In genomic region chr14:33848706-33849454, GRCh38 we compare ENCODE assay signal across 9 cellular contexts.
DNase-seq lines count a peak whose midpoint lies in the region; ATAC-seq and TF ChIP-seq lines count a peak whose summit lies in the region.
"Had no signal": no experiment of that assay in that cellular context is flagged by ENCODE, and none has a peak within 500 bp of the region (broad histone marks: within the 10 kb centered on the region; RNA-seq: fewer than 3 reads in every experiment).

No MANE protein-coding gene starts in this region.

- no peaks in the 10 kb centered on the region for H3K9me3 Mint-ChIP-seq in activated CD4-positive, alpha-beta memory T cell treated with anti-CD3 and anti-CD28 coated beads for 36 hours
- no peaks in the 10 kb centered on the region for H3K9me3 Mint-ChIP-seq in stimulated activated effector memory CD8-positive, alpha-beta T cell treated with anti-CD3 and anti-CD28 coated beads, Interleukin-12 subunit alpha, Interleukin-12 subunit beta, amount 100 ng/mL, for 72 hours
- H3K9me3 Mint-ChIP-seq: activated naive CD8-positive, alpha-beta T cell treated with anti-CD3 and anti-CD28 coated beads, Interleukin-2, amount 10 ng/mL, durations not matched to agents 7 days and 5 days had no signal

- TF ChIP-seq CTCF in left ventricle myocardium inferior (IDR thresholded peaks at IDR 0.05; ENCODE audit: borderline replicate concordance): peak; percentile 84

- H3K4me1 Mint-ChIP-seq in activated CD4-positive, alpha-beta memory T cell treated with anti-CD3 and anti-CD28 coated beads for 36 hours (ENCODE audit: low read depth): no peaks in the 10 kb centered on the region
- no peaks in the 10 kb centered on the region for H3K4me1 Mint-ChIP-seq in stimulated activated effector memory CD8-positive, alpha-beta T cell treated with anti-CD3 and anti-CD28 coated beads, Interleukin-12 subunit alpha, Interleukin-12 subunit beta, amount 100 ng/mL, for 72 hours
- H3K4me1 Mint-ChIP-seq: activated naive CD8-positive, alpha-beta T cell treated with anti-CD3 and anti-CD28 coated beads, Interleukin-2, amount 10 ng/mL, durations not matched to agents 7 days and 5 days had no signal

- DNase-seq in stimulated activated CD4-positive, alpha-beta T cell treated with anti-CD3 and anti-CD28 coated beads, Interleukin-15, amount 100 ng/mL, for 48 hours (ENCODE audit: low read depth in 2 of 2): peak; percentile 4 to 19
- no peak for DNase-seq in stimulated activated CD4-positive, alpha-beta T cell treated with anti-CD3 and anti-CD28 coated beads, Interleukin-12 subunit alpha, Interleukin-12 subunit beta, amount 100 ng/mL, for 4 hours
- peak; percentile 98 for DNase-seq in NCI-H2029 treated with DMSO at 0.1 percent for 48 hours (lab: John Stamatoyannopoulos, UW)
- peak; percentile 29 for DNase-seq in activated CD4-positive, alpha-beta memory T cell treated with anti-CD3 and anti-CD28 coated beads for 36 hours
- DNase-seq in left ventricle myocardium inferior: peak; percentile 46
- DNase-seq in retina: peak; percentile 80
- DNase-seq in stimulated activated effector memory CD8-positive, alpha-beta T cell treated with anti-CD3 and anti-CD28 coated beads, Interleukin-12 subunit alpha, Interleukin-12 subunit beta, amount 100 ng/mL, for 72 hours (ENCODE audit: low spot score in 2 of 2): no peak
- DNase-seq in GM19238 (ENCODE audit: insufficient read length, low spot score): no peak
- DNase-seq: activated naive CD8-positive, alpha-beta T cell treated with anti-CD3 and anti-CD28 coated beads, Interleukin-2, amount 10 ng/mL, durations not matched to agents 7 days and 5 days had no signal

- H3K4me3 ChIP-seq in left ventricle myocardium inferior: no peak overlapping the region

- no peaks in the 10 kb centered on the region for H3K36me3 Mint-ChIP-seq in activated CD4-positive, alpha-beta memory T cell treated with anti-CD3 and anti-CD28 coated beads for 36 hours
- no peaks in the 10 kb centered on the region for H3K36me3 Mint-ChIP-seq in stimulated activated effector memory CD8-positive, alpha-beta T cell treated with anti-CD3 and anti-CD28 coated beads, Interleukin-12 subunit alpha, Interleukin-12 subunit beta, amount 100 ng/mL, for 72 hours
- H3K36me3 Mint-ChIP-seq: activated naive CD8-positive, alpha-beta T cell treated with anti-CD3 and anti-CD28 coated beads, Interleukin-2, amount 10 ng/mL, durations not matched to agents 7 days and 5 days had no signal

- CTCF ChIA-PET in activated CD4-positive, alpha-beta memory T cell treated with anti-CD3 and anti-CD28 coated beads for 36 hours (lab: Charles Lee): interaction anchor here (0.5 to 3.6 kb wide), 14 partner anchors 8 to 477 kb away, joined by 3 to 32 read pairs (median 3); no protein-coding TSS in a partner anchor

- no peak overlapping the region for H3K27ac Mint-ChIP-seq in activated CD4-positive, alpha-beta memory T cell treated with anti-CD3 and anti-CD28 coated beads for 36 hours
- no peak overlapping the region for H3K27ac Mint-ChIP-seq in stimulated activated effector memory CD8-positive, alpha-beta T cell treated with anti-CD3 and anti-CD28 coated beads, Interleukin-12 subunit alpha, Interleukin-12 subunit beta, amount 100 ng/mL, for 72 hours
- H3K27ac Mint-ChIP-seq: activated naive CD8-positive, alpha-beta T cell treated with anti-CD3 and anti-CD28 coated beads, Interleukin-2, amount 10 ng/mL, durations not matched to agents 7 days and 5 days had no signal

- intact Hi-C loops in activated CD4-positive, alpha-beta memory T cell treated with anti-CD3 and anti-CD28 coated beads for 36 hours (cut with micrococcal nuclease): no loop called here
- intact Hi-C loops in left ventricle myocardium inferior (cut with micrococcal nuclease): no loop called here

- H3K4me1 ChIP-seq in left ventricle myocardium inferior: peaks cover 18% of the 10 kb centered on the region

- no peak overlapping the region for H3K4me3 Mint-ChIP-seq in activated CD4-positive, alpha-beta memory T cell treated with anti-CD3 and anti-CD28 coated beads for 36 hours
- no peak overlapping the region for H3K4me3 Mint-ChIP-seq in stimulated activated effector memory CD8-positive, alpha-beta T cell treated with anti-CD3 and anti-CD28 coated beads, Interleukin-12 subunit alpha, Interleukin-12 subunit beta, amount 100 ng/mL, for 72 hours
- H3K4me3 Mint-ChIP-seq: activated naive CD8-positive, alpha-beta T cell treated with anti-CD3 and anti-CD28 coated beads, Interleukin-2, amount 10 ng/mL, durations not matched to agents 7 days and 5 days had no signal

- no peak for ATAC-seq in stimulated activated effector memory CD8-positive, alpha-beta T cell treated with anti-CD3 and anti-CD28 coated beads, Interleukin-12 subunit alpha, Interleukin-12 subunit beta, amount 100 ng/mL, for 72 hours

- H3K27me3 ChIP-seq in left ventricle myocardium inferior (ENCODE audit: low read depth): no peaks in the 10 kb centered on the region

- no peaks in the 10 kb centered on the region for H3K9me3 ChIP-seq in left ventricle myocardium inferior (replicated peaks)

- no peaks in the 10 kb centered on the region for H3K36me3 ChIP-seq in left ventricle myocardium inferior

- POLR2A ChIA-PET in activated CD4-positive, alpha-beta memory T cell treated with anti-CD3 and anti-CD28 coated beads for 36 hours (lab: Charles Lee): interaction anchor here (0.8 kb wide), 1 partner anchor 452 kb away, joined by 3 read pairs; no protein-coding TSS in a partner anchor

- no peaks in the 10 kb centered on the region for H3K27me3 Mint-ChIP-seq in activated CD4-positive, alpha-beta memory T cell treated with anti-CD3 and anti-CD28 coated beads for 36 hours

- H3K27ac ChIP-seq in left ventricle myocardium inferior (replicated peaks): no peak overlapping the region

Comparison
In these comparisons a context has a peak if more than half of its experiments do, and no peak if none do; other contexts are left out.
1. DNase-seq: peak in stimulated activated CD4-positive, alpha-beta T cell treated with anti-CD3 and anti-CD28 coated beads, Interleukin-15, amount 100 ng/mL, for 48 hours (2 of 2), NCI-H2029 treated with DMSO at 0.1 percent for 48 hours (single experiment), activated CD4-positive, alpha-beta memory T cell treated with anti-CD3 and anti-CD28 coated beads for 36 hours (single experiment), left ventricle myocardium inferior (single experiment) and retina (single experiment); none in stimulated activated CD4-positive, alpha-beta T cell treated with anti-CD3 and anti-CD28 coated beads, Interleukin-12 subunit alpha, Interleukin-12 subunit beta, amount 100 ng/mL, for 4 hours (single experiment), stimulated activated effector memory CD8-positive, alpha-beta T cell treated with anti-CD3 and anti-CD28 coated beads, Interleukin-12 subunit alpha, Interleukin-12 subunit beta, amount 100 ng/mL, for 72 hours (0 of 2) and GM19238 (single experiment).